9 cellular contexts compared by ENCODE assay signal in genomic region chr6:103122766-103123601, GRCh38.
A peak's percentile ranks its signal among the peaks of the same experiment; 100 is the strongest.
DNase-seq lines count a peak whose midpoint lies in the region; ATAC-seq and TF ChIP-seq lines count a peak whose summit lies in the region.
"Had no signal": no experiment of that assay in that cellular context is flagged by ENCODE, and none has a peak within 500 bp of the region (broad histone marks: within the 10 kb centered on the region; RNA-seq: fewer than 3 reads in every experiment).

No MANE protein-coding gene starts in this region.

- H2BK120ac ChIP-seq in IMR-90 (ENCODE audit: low read depth, low read length) = no peak overlapping the region

- H3K9me3 Mint-ChIP-seq in nephron = no peaks in the 10 kb centered on the region

- ATAC-seq in GM19463 (IDR thresholded peaks at IDR 0.05; ENCODE audit: unreplicated experiment) (peak; percentile 90), IMR-90 (ENCODE audit: low read depth) (no peak), HG03520 (IDR thresholded peaks at IDR 0.05; ENCODE audit: unreplicated experiment) (no peak)

- no peaks in the 10 kb centered on the region for H3K4me1 Mint-ChIP-seq in nephron

- H3K23ac ChIP-seq in IMR-90 (ENCODE audit: low read depth, low read length) = no peak overlapping the region

- 0% methylated on average over 1 of the region's 10 CpGs; no CpG with 5 or more reads in 1 of the 2 experiments for WGBS in IMR-90 (ENCODE audit: extremely low coverage in 2 of 2, insufficient read length in 1 of 2), 2 experiments

- no peak overlapping the region for H3K56ac ChIP-seq in IMR-90 (ENCODE audit: extremely low read depth, insufficient read depth, low read length)

- H3K27ac ChIP-seq in IMR-90 (ENCODE audit: insufficient read depth, low read length) = no peak overlapping the region
- no peak overlapping the region for H3K27ac ChIP-seq in coronary artery
- H3K27ac ChIP-seq: epithelial cell of prostate had no signal

- H3K9ac ChIP-seq in IMR-90 (ENCODE audit: low read depth, low read length) (no peak overlapping the region), NT2/D1 (ENCODE audit: insufficient read length, low read depth) (no peak overlapping the region)

- peak; percentile 17; the same call in 1 of the 2 replicates for TF ChIP-seq RAD21 in IMR-90 (IDR thresholded peaks at IDR 0.05; ENCODE audit: low read length)

- H3K9me1 ChIP-seq in IMR-90 (ENCODE audit: insufficient read depth, low read length) = no peaks in the 10 kb centered on the region

- H2AFZ ChIP-seq in IMR-90 (replicated peaks; ENCODE audit: low read length, poor library complexity) = no peak overlapping the region

- in situ Hi-C loops in Caki2 (cut with HindIII; ENCODE audit: low pct_unique_long_range_greater_than_20kb, low sequenced_read_pairs) = no loop called here
- in situ Hi-C loops in IMR-90 (cut with MboI; ENCODE audit: low sequenced_read_pairs) = no loop called here

- intact Hi-C loops in IMR-90 (cut with micrococcal nuclease) = no loop called here

- DNase-seq in Caki2 (ENCODE audit: low read depth) (peak; percentile 10), IMR-90 (peak; percentile 0), NT2/D1 (ENCODE audit: low read depth, low spot score) (peak; percentile 51), coronary artery (ENCODE audit: low spot score) (peak; percentile 69)
- DNase-seq in activated effector memory CD4-positive, alpha-beta T cell treated with Interleukin-2 at 50 U/mL for 16 hours = no peak

- no peak overlapping the region for H3K4me3 ChIP-seq in IMR-90 (ENCODE audit: insufficient read depth, low read depth, low read length)
- H3K4me3 ChIP-seq in NT2/D1 (ENCODE audit: insufficient read length, low read depth) = no peak overlapping the region
- no peak overlapping the region for H3K4me3 ChIP-seq in coronary artery

- H3K18ac ChIP-seq in IMR-90 (ENCODE audit: low read depth, low read length) = no peak overlapping the region

- no peak overlapping the region for H2BK5ac ChIP-seq in IMR-90 (ENCODE audit: low read depth, low read length, poor library complexity, severe bottlenecking)

- H3K36me3 Mint-ChIP-seq in nephron (ENCODE audit: low read depth) = no peaks in the 10 kb centered on the region

- H3K36me3 ChIP-seq in IMR-90 (ENCODE audit: control insufficient read depth, insufficient read depth, low read length) = no peaks in the 10 kb centered on the region
- no peaks in the 10 kb centered on the region for H3K36me3 ChIP-seq in NT2/D1 (ENCODE audit: insufficient read depth, insufficient read length, low read length)

- no peak overlapping the region for H4K91ac ChIP-seq in IMR-90 (ENCODE audit: insufficient read depth, low read depth, low read length)

- H2BK15ac ChIP-seq in IMR-90 (ENCODE audit: low read depth, low read length) = no peak overlapping the region

- no peak overlapping the region for H3K4me3 Mint-ChIP-seq in nephron

- POLR2A ChIA-PET in IMR-90 (lab: Charles Lee; ENCODE audit: unreplicated experiment) = no interaction called here

- peak; percentile 33 for TF ChIP-seq CTCF in IMR-90 (conservative IDR thresholded peaks at IDR 0.05; ENCODE audit: low read depth, low read length)
- TF ChIP-seq CTCF in coronary artery (IDR thresholded peaks at IDR 0.05) = no peak
- peak; percentile 50 to 70 (median 67) for TF ChIP-seq CTCF in nephron (IDR thresholded peaks at IDR 0.05; ENCODE audit: unreplicated experiment in 3 of 3)

- no peak overlapping the region for H4K8ac ChIP-seq in IMR-90 (ENCODE audit: low read depth in 2 of 2, low read length in 2 of 2)

- H3K4ac ChIP-seq in IMR-90 (ENCODE audit: low read depth, low read length) = no peak overlapping the region

- no peaks in the 10 kb centered on the region for H3K4me1 ChIP-seq in IMR-90 (ENCODE audit: control insufficient read depth, insufficient read depth, low read length)
- no peaks in the 10 kb centered on the region for H3K4me1 ChIP-seq in NT2/D1 (ENCODE audit: insufficient read depth, insufficient read length)

- H3K9me3 ChIP-seq in IMR-90 (ENCODE audit: control insufficient read depth, insufficient read depth, low read length) (peaks cover 4% of the 10 kb centered on the region), NT2/D1 (ENCODE audit: insufficient read depth, low read length) (no peaks in the 10 kb centered on the region)

- TF ChIP-seq POLR2A in IMR-90 (IDR thresholded peaks at IDR 0.05; ENCODE audit: low read depth, low read length) = no peak

- H3K79me1 ChIP-seq in IMR-90 (ENCODE audit: low read depth in 1 of 2, low read length in 2 of 2) = no peaks in the 10 kb centered on the region

- H3K27me3 Mint-ChIP-seq in nephron (ENCODE audit: low read depth) = no peaks in the 10 kb centered on the region

- H3K27me3 ChIP-seq in IMR-90 (ENCODE audit: control insufficient read depth, insufficient read depth, low read length) = no peaks in the 10 kb centered on the region
- no peaks in the 10 kb centered on the region for H3K27me3 ChIP-seq in NT2/D1 (ENCODE audit: insufficient read depth, insufficient read length)

- H3K27ac Mint-ChIP-seq in nephron = no peak overlapping the region

- no peak overlapping the region for H4K5ac ChIP-seq in IMR-90 (ENCODE audit: low read depth, low read length)

- no peak overlapping the region for H2BK20ac ChIP-seq in IMR-90 (ENCODE audit: low read depth, low read length)

- no TSS peak for BruUV-seq in IMR-90 (replicated peaks; lab: Mats Ljungman, UMichigan)

- no peak overlapping the region for H2AK5ac ChIP-seq in IMR-90 (ENCODE audit: low read depth, low read length)

- H3K4me2 ChIP-seq in IMR-90 (ENCODE audit: low read depth, low read length) = no peak overlapping the region

- CTCF ChIA-PET in IMR-90 (lab: Yijun Ruan, JAX) = no interaction called here

- dilution Hi-C loops in IMR-90 (cut with HindIII; ENCODE audit: low sequenced_read_pairs, unreplicated experiment) = no loop called here

- H3K14ac ChIP-seq in IMR-90 (replicated peaks; ENCODE audit: low read depth, low read length) = no peak overlapping the region

- H2AK9ac ChIP-seq in IMR-90 (replicated peaks; ENCODE audit: low read depth, low read length, poor library complexity) = no peak overlapping the region

- H4K20me1 ChIP-seq in IMR-90 (ENCODE audit: insufficient read depth, low read length) = no peaks in the 10 kb centered on the region

TF ChIP-seq in IMR-90, 13 proteins besides CTCF, POLR2A, EP300 and RAD21:
- TF ChIP-seq MXI1 (IDR thresholded peaks at IDR 0.05; ENCODE audit: borderline replicate concordance, low read depth, low read length) (no peak), SMC3 (IDR thresholded peaks at IDR 0.05; ENCODE audit: low read depth, low read length) (0 out of 2 replicates have a peak, but pooled peaks have one; percentile 9)
